Comparison of ENCODE assay signal across 29 cellular contexts in genomic region chr12:88108021-88108420, GRCh38. TPM values are rescaled to one million over a fixed set of nuclear protein-coding genes. Genes with fewer than 3 reads are reported as not detected.
DNase-seq lines count a peak whose midpoint lies in the region; ATAC-seq, FAIRE-seq and TF ChIP-seq lines count a peak whose summit lies in the region.
"Had no signal": no experiment of that assay in that cellular context is flagged by ENCODE, and none has a peak within 500 bp of the region (broad histone marks: within the 10 kb centered on the region; RNA-seq: fewer than 3 reads in every experiment).

No MANE protein-coding gene starts in this region.

- H3K27me3 Mint-ChIP-seq in CD4-positive, alpha-beta memory T cell: no peaks in the 10 kb centered on the region
- H3K27me3 Mint-ChIP-seq: naive B cell had no signal

- no peak for ATAC-seq in GM18909 (IDR thresholded peaks at IDR 0.05; ENCODE audit: poor library complexity, unreplicated experiment)
- ATAC-seq: CD8-positive, alpha-beta T cell; gastrocnemius medialis had no signal

- H3K27me3 ChIP-seq in CD4-positive, alpha-beta memory T cell (ENCODE audit: insufficient read depth, low read length): no peaks in the 10 kb centered on the region
- H3K27me3 ChIP-seq: gastrocnemius medialis, hepatocyte, Peyer's patch, stomach, tibial artery had no signal

- CTCF ChIA-PET in GM10248 (lab: Yijun Ruan, JAX): no interaction called here
- CTCF ChIA-PET in CD4-positive, alpha-beta memory T cell (lab: Charles Lee; ENCODE audit: partially characterized antibody): no interaction called here

- no peak overlapping the region for H3K27ac Mint-ChIP-seq in CD4-positive, alpha-beta memory T cell
- H3K27ac Mint-ChIP-seq: CD8-positive, alpha-beta T cell had no signal

- H3K9me3 Mint-ChIP-seq in CD4-positive, alpha-beta memory T cell: no peaks in the 10 kb centered on the region
- H3K9me3 Mint-ChIP-seq: CD8-positive, alpha-beta T cell; naive B cell had no signal

- H3K27ac ChIP-seq in CD4-positive, alpha-beta memory T cell (ENCODE audit: low read depth, low read length): no peak overlapping the region
- H3K27ac ChIP-seq: coronary artery, gastrocnemius medialis, hepatocyte, KMS-11, left ventricle myocardium inferior, Peyer's patch, stomach, tibial artery had no signal

- TF ChIP-seq CTCF in HFF-Myc (IDR thresholded peaks at IDR 0.05; ENCODE audit: low read depth, low read length, missing control alignments) (no peak), GM10248 (IDR thresholded peaks at IDR 0.05; ENCODE audit: control extremely low read depth, extremely low read depth, low read depth, missing control alignments) (no peak)

- no peaks in the 10 kb centered on the region for H3K9me3 ChIP-seq in CD4-positive, alpha-beta memory T cell (ENCODE audit: control insufficient read depth in 1 of 2, low read length in 2 of 2)
- H3K9me3 ChIP-seq: gastrocnemius medialis, left ventricle myocardium inferior, Peyer's patch, stomach, tibial artery had no signal

- no peak for FAIRE-seq in urothelium cell line (lab: Jason Lieb, UNC)
- FAIRE-seq: GM12891, TTC549 had no signal

- H3K4me1 Mint-ChIP-seq in CD4-positive, alpha-beta memory T cell: peaks cover 2 to 5% (median 3%) of the 10 kb centered on the region in 4 donors
- H3K4me1 Mint-ChIP-seq: naive B cell had no signal

- no peaks in the 10 kb centered on the region for H3K4me1 ChIP-seq in CD4-positive, alpha-beta memory T cell (ENCODE audit: insufficient read depth, low read length)
- H3K4me1 ChIP-seq: gastrocnemius medialis, left ventricle myocardium inferior, Peyer's patch, tibial artery had no signal

- intact Hi-C loops in CD4-positive, alpha-beta memory T cell (cut with micrococcal nuclease): no loop called here

- no peak overlapping the region for H3K4me3 ChIP-seq in HFF-Myc (replicated peaks; ENCODE audit: low read depth, low read length)
- H3K4me3 ChIP-seq in CD4-positive, alpha-beta memory T cell (ENCODE audit: low read length in 2 of 2): no peak overlapping the region
- H3K4me3 ChIP-seq: coronary artery, gastrocnemius medialis, hepatocyte, left ventricle myocardium inferior, Peyer's patch, stomach, tibial artery had no signal

- peaks cover 4% of the 10 kb centered on the region for H3K36me3 ChIP-seq in CD4-positive, alpha-beta memory T cell (ENCODE audit: insufficient read depth, low read length)

- peaks cover 36 to 40% of the 10 kb centered on the region in 2 donors for H3K36me3 Mint-ChIP-seq in CD4-positive, alpha-beta memory T cell

- no peak overlapping the region for H3K4me3 Mint-ChIP-seq in CD4-positive, alpha-beta memory T cell
- H3K4me3 Mint-ChIP-seq: CD8-positive, alpha-beta T cell; naive B cell had no signal

- POLR2A ChIA-PET in GM10248 (lab: Yijun Ruan, JAX): no interaction called here
- POLR2A ChIA-PET in CD4-positive, alpha-beta memory T cell (lab: Charles Lee; ENCODE audit: partially characterized antibody): no interaction called here

- peak; percentile 11 for DNase-seq in HFF-Myc (ENCODE audit: extremely low read depth, low read depth)
- DNase-seq in amniotic epithelial cell (ENCODE audit: low read depth): peak; percentile 72
- DNase-seq in fibroblast of peridontal ligament (ENCODE audit: extremely low read depth): peak; percentile 41
- peak; percentile 1 for DNase-seq in urothelium cell line (ENCODE audit: low spot score)
- no peak for DNase-seq in GM10248 (ENCODE audit: extremely low spot score)
- no peak for DNase-seq in CD4-positive, alpha-beta memory T cell
- DNase-seq: activated CD4-positive, alpha-beta T cell treated with anti-CD3 and anti-CD28 coated beads for 1 hour; activated CD8-positive, alpha-beta memory T cell treated with anti-CD3 and anti-CD28 coated beads for 24 hours; activated gamma-delta T cell; activated T-cell treated with anti-CD3 and anti-CD28 coated beads, Interleukin-2, amount 50 U/mL, for 1 hour; AML-193; CD8-positive, alpha-beta T cell; DMS53; gastrocnemius medialis; left ventricle myocardium inferior; MV-4-11; naive B cell; NCI-H2171; NCI-H526; Peyer's patch; stimulated activated CD8-positive, alpha-beta memory T cell treated with anti-CD3 and anti-CD28 coated beads, Interleukin-4, amount 100 ng/mL, for 48 hours; stomach; tibial artery had no signal

RNA-seq across cellular contexts. Expression of gene CEP290, which starts 33.9 kb away (rescaled TPM):
- 10 to 100 TPM; 22.4 to 23.0 TPM for total RNA-seq in CD4-positive, alpha-beta memory T cell
- polyA plus RNA-seq in CD4-positive, alpha-beta memory T cell: 10 to 100 TPM in 1 of 2 donors, 1 to 10 TPM in 1; 2.2 to 10.4 TPM

RNA-seq across cellular contexts. Expression of gene TMTC3, which starts 34.1 kb away (rescaled TPM):
- 10 to 100 TPM; 11.5 to 15.2 TPM for total RNA-seq in CD4-positive, alpha-beta memory T cell
- 1 to 10 TPM; 1.9 to 2.2 TPM for polyA plus RNA-seq in CD4-positive, alpha-beta memory T cell

Comparison
In these comparisons a context has a peak if more than half of its experiments do, and no peak if none do; other contexts are left out.
1. DNase-seq: peak in HFF-Myc (single experiment), amniotic epithelial cell (single experiment), fibroblast of peridontal ligament (single experiment) and urothelium cell line (single experiment); none in GM10248 (single experiment) and CD4-positive, alpha-beta memory T cell (0 of 5).